24 cellular contexts compared by ENCODE assay signal in the genomic region with DNA sequence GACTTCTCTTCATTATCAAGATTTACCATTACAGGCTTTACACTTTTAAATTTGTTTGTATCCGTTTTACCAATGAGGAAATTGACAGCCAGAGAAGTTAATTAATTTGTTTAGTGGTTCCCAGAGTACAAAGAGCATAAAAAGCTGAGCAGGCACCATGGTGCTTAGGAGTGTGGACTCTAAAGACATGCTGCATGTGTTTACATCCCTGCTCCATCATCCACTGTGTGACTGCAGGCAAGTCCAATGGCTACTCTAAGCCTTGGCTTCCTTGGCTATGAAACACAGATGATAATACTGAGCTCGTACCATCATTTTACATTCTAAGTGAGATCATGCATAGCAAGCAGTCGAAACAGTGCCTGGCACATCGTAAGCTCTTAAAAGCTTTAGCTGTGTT.
"Had no signal": no experiment of that assay in that cellular context is flagged by ENCODE, and none has a peak within 500 bp of the region (broad histone marks: within the 10 kb centered on the region; RNA-seq: fewer than 3 reads in every experiment).

No MANE protein-coding gene starts in this region.

- H3K27ac Mint-ChIP-seq: dendritic cell treated with granulocyte-macrophage colony-stimulating factor and Interleukin-4, amounts not matched to agents 40 ng/mL and 50 ng/mL, for 4 days; effector memory CD8-positive, alpha-beta T cell; immature natural killer cell; memory B cell; nephron; progenitor cell of endocrine pancreas; stimulated activated memory B cell treated with anti-CD40 and anti-IgM and Interleukin-4, amounts not matched to agents 10 μg/mL and 1 μg/mL and 100 μg/mL, for 72 hours; stimulated activated naive CD8-positive, alpha-beta T cell treated with anti-CD3 and anti-CD28 coated beads, Interleukin-15, Interleukin-2, amounts not matched to agents 100 ng/mL and 50 ng/mL, for 24 hours had no signal

- H3K27me3 ChIP-seq: gastrocnemius medialis, pancreas, tibial artery had no signal

- H3K4me1 ChIP-seq: left ventricle myocardium inferior, lower lobe of right lung, pancreas, spleen had no signal

- H3K9me3 Mint-ChIP-seq: dendritic cell treated with granulocyte-macrophage colony-stimulating factor and Interleukin-4, amounts not matched to agents 40 ng/mL and 50 ng/mL, for 4 days; memory B cell; naive B cell; nephron; stimulated activated memory B cell treated with anti-CD40 and anti-IgM and Interleukin-4, amounts not matched to agents 10 μg/mL and 1 μg/mL and 100 μg/mL, for 72 hours; stimulated activated naive CD8-positive, alpha-beta T cell treated with anti-CD3 and anti-CD28 coated beads, Interleukin-15, Interleukin-2, amounts not matched to agents 100 ng/mL and 50 ng/mL, for 24 hours had no signal

- H3K4me3 Mint-ChIP-seq: dendritic cell treated with granulocyte-macrophage colony-stimulating factor and Interleukin-4, amounts not matched to agents 40 ng/mL and 50 ng/mL, for 4 days; effector memory CD8-positive, alpha-beta T cell; immature natural killer cell; memory B cell; naive B cell; nephron; stimulated activated memory B cell treated with anti-CD40 and anti-IgM and Interleukin-4, amounts not matched to agents 10 μg/mL and 1 μg/mL and 100 μg/mL, for 72 hours; stimulated activated naive CD8-positive, alpha-beta T cell treated with anti-CD3 and anti-CD28 coated beads, Interleukin-15, Interleukin-2, amounts not matched to agents 100 ng/mL and 50 ng/mL, for 24 hours had no signal

- H3K4me1 Mint-ChIP-seq: immature natural killer cell; memory B cell; naive B cell; stimulated activated memory B cell treated with anti-CD40 and anti-IgM and Interleukin-4, amounts not matched to agents 10 μg/mL and 1 μg/mL and 100 μg/mL, for 72 hours had no signal

- H3K27me3 Mint-ChIP-seq: dendritic cell treated with granulocyte-macrophage colony-stimulating factor and Interleukin-4, amounts not matched to agents 40 ng/mL and 50 ng/mL, for 4 days had no signal

- H3K36me3 Mint-ChIP-seq: immature natural killer cell; memory B cell; naive B cell; stimulated activated memory B cell treated with anti-CD40 and anti-IgM and Interleukin-4, amounts not matched to agents 10 μg/mL and 1 μg/mL and 100 μg/mL, for 72 hours had no signal

- H3K36me3 ChIP-seq: esophagus muscularis mucosa, gastrocnemius medialis, left ventricle myocardium inferior, lower lobe of right lung, pancreas, spleen, tibial artery had no signal

- H3K27ac ChIP-seq: epithelial cell of prostate, esophagus muscularis mucosa, left ventricle myocardium inferior, lower lobe of right lung, pancreas, spleen, tibial artery had no signal

- DNase-seq: effector memory CD8-positive, alpha-beta T cell; gastrocnemius medialis; immature natural killer cell; left ventricle myocardium inferior; lower lobe of right lung; naive B cell; occipital lobe; pancreas; right cardiac atrium; spleen; stimulated activated CD4-positive, alpha-beta T cell treated with anti-CD3 and anti-CD28 coated beads, Interleukin-15, amount 100 ng/mL, for 24 hours; stimulated activated CD4-positive, alpha-beta T cell treated with anti-CD3 and anti-CD28 coated beads, Interleukin-1b, Interleukin-23, amount 100 ng/mL, for 48 hours; stimulated activated CD4-positive, alpha-beta T cell treated with anti-CD3 and anti-CD28 coated beads, Interleukin-4, amount 100 ng/mL, for 24 hours; tibial artery had no signal

- H3K4me3 ChIP-seq: esophagus muscularis mucosa, gastrocnemius medialis, left ventricle myocardium inferior, lower lobe of right lung, pancreas, spleen, tibial artery had no signal

- ATAC-seq: effector memory CD8-positive, alpha-beta T cell; lower lobe of right lung; pancreas; right cardiac atrium; stimulated activated memory B cell treated with anti-CD40 and anti-IgM and Interleukin-4, amounts not matched to agents 10 μg/mL and 1 μg/mL and 100 μg/mL, for 72 hours had no signal

- H3K9me3 ChIP-seq: esophagus muscularis mucosa, gastrocnemius medialis, left ventricle myocardium inferior, lower lobe of right lung, pancreas, spleen, tibial artery had no signal

- FAIRE-seq: colon, keratinocyte, pancreas had no signal
